ENCODE assay signal across 14 cellular contexts in the genomic region with DNA sequence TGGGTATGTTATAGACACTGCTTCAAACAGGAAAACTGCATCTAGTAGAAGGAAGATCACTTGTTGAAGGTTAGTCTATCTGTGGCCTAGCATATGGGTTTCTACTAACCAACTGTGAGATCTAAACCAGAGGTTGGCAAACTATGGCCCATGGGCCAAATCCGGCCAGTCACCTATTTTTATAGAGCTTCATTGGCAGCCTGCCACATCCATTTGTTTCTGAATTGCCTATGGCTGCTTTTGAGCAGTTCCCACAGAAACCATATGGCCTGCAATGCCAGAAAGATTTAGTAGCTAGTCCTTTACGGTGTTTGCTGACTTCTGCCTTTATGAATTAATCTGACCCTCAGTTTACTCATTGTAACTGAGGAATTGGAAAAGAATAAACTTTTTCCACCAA.
DNase-seq lines count a peak whose midpoint lies in the region; ATAC-seq and TF ChIP-seq lines count a peak whose summit lies in the region.
"Had no signal": no experiment of that assay in that cellular context is flagged by ENCODE, and none has a peak within 500 bp of the region (broad histone marks: within the 10 kb centered on the region; RNA-seq: fewer than 3 reads in every experiment).

No MANE protein-coding gene starts in this region.

- no peak overlapping the region for H2BK15ac ChIP-seq in H9 (ENCODE audit: low read depth, low read length)

- no peaks in the 10 kb centered on the region for H3K79me1 ChIP-seq in H9 (ENCODE audit: insufficient read depth, low read depth, low read length, poor library complexity, severe bottlenecking)

- H4K20me1 ChIP-seq in H9 (ENCODE audit: control insufficient read depth, insufficient read depth, insufficient read length), result no peaks in the 10 kb centered on the region

- TF ChIP-seq POLR2A in prostate gland (IDR thresholded peaks at IDR 0.05) (no peak), spleen (IDR thresholded peaks at IDR 0.05) (no peak)

- H3K23me2 ChIP-seq in H9 (ENCODE audit: insufficient read length, low read depth, low read length, poor library complexity, severe bottlenecking), result no peaks in the 10 kb centered on the region

- no peak overlapping the region for H3K56ac ChIP-seq in H9 (ENCODE audit: insufficient read length, low read depth, low read length)

- H3K27me3 ChIP-seq in prostate gland (replicated peaks; ENCODE audit: insufficient read depth) (no peaks in the 10 kb centered on the region), H9 (ENCODE audit: insufficient read depth, low read length) (no peaks in the 10 kb centered on the region), spleen (replicated peaks in 1 of 7) (no peaks in the 10 kb centered on the region)
- H3K27me3 ChIP-seq: body of pancreas, gastroesophageal sphincter had no signal

- no peak overlapping the region for H4K8ac ChIP-seq in H9 (replicated peaks; ENCODE audit: insufficient read length, low read depth, low read length)

- H2AFZ ChIP-seq in H9 (ENCODE audit: low read length), result no peak overlapping the region

- H4K91ac ChIP-seq in H9 (ENCODE audit: insufficient read length, low read depth, low read length), result no peak overlapping the region

- no peak overlapping the region for H2BK20ac ChIP-seq in H9 (ENCODE audit: low read depth, low read length, poor library complexity, severe bottlenecking)

- no peak overlapping the region for H2BK120ac ChIP-seq in H9 (ENCODE audit: low read depth, low read length, poor library complexity, severe bottlenecking)

- H3K4me3 Mint-ChIP-seq in H9, result no peak overlapping the region; a peak in 1 of 5 replicates
- H3K4me3 Mint-ChIP-seq: activated CD8-positive, alpha-beta memory T cell treated with anti-CD3 and anti-CD28 coated beads, Interleukin-2, amount 10 ng/mL, durations not matched to agents 7 days and 5 days had no signal

- peaks cover 28 to 33% of the 10 kb centered on the region in 2 experiments for H3K4me1 Mint-ChIP-seq in H9
- H3K4me1 Mint-ChIP-seq: activated CD8-positive, alpha-beta memory T cell treated with anti-CD3 and anti-CD28 coated beads, Interleukin-2, amount 10 ng/mL, durations not matched to agents 7 days and 5 days had no signal

- intact Hi-C loops in prostate gland (cut with DNase I), result no loop called here
- intact Hi-C loops in spleen (cut with DNase I; ENCODE audit: low total_unique reads), result no loop called here

- DNase-seq in NCI-H2171 treated with DMSO at 0.1 percent for 48 hours (lab: John Stamatoyannopoulos, UW) (peak; percentile 37), NCI-H2171 (lab: John Stamatoyannopoulos, UW) (no peak), LoVo (ENCODE audit: low spot score) (peak; percentile 19), prostate gland (ENCODE audit: low spot score) (peak; percentile 7), KBM-7 (no peak), H9 (no peak), spleen (no peak)
- DNase-seq: activated CD8-positive, alpha-beta memory T cell treated with anti-CD3 and anti-CD28 coated beads, Interleukin-2, amount 10 ng/mL, durations not matched to agents 7 days and 5 days; activated naive CD4-positive, alpha-beta T cell; body of pancreas; midbrain had no signal

- H2AK5ac ChIP-seq in H9 (ENCODE audit: insufficient read length, low read length), result no peak overlapping the region

- in situ Hi-C loops in KBM-7 (cut with MboI; ENCODE audit: low pct_unique_long_range_greater_than_20kb, low sequenced_read_pairs), result no loop called here

- no peak overlapping the region for H3K4me3 ChIP-seq in prostate gland
- H3K4me3 ChIP-seq in spleen, result no peak overlapping the region
- H3K4me3 ChIP-seq: body of pancreas, gastroesophageal sphincter had no signal

- no peak overlapping the region for H3T11ph ChIP-seq in H9 (ENCODE audit: low read length)

- TF ChIP-seq CTCF in prostate gland (IDR thresholded peaks at IDR 0.05) (no peak), H9 (conservative IDR thresholded peaks at IDR 0.05) (no peak), spleen (IDR thresholded peaks at IDR 0.05 in 8 of 11, conservative IDR thresholded peaks at IDR 0.05 in 3 of 11) (no peak)

- no peak overlapping the region for H3K18ac ChIP-seq in H9 (ENCODE audit: insufficient read length, low read depth, low read length)

- H2BK5ac ChIP-seq in H9 (ENCODE audit: insufficient read length, low read length), result no peak overlapping the region

- no peak overlapping the region; a peak in 1 of 7 replicates for H3K27ac Mint-ChIP-seq in H9
- H3K27ac Mint-ChIP-seq: activated CD8-positive, alpha-beta memory T cell treated with anti-CD3 and anti-CD28 coated beads, Interleukin-2, amount 10 ng/mL, durations not matched to agents 7 days and 5 days had no signal

- H3K79me2 ChIP-seq in H9 (ENCODE audit: insufficient read depth, low read length), result no peaks in the 10 kb centered on the region; the same call in 1 of the 2 replicates

- H3K9ac ChIP-seq in H9 (ENCODE audit: extremely low read depth, insufficient read length, low read length), result no peak overlapping the region

- 37% methylated on average over 2 of the region's 2 CpGs for WGBS in prostate gland
- no CpG with 5 or more reads among the region's 2 CpGs for WGBS in H9 (ENCODE audit: extremely low coverage, insufficient read length, low lambda C conversion rate)
- 65 to 82% (median 70%) methylated on average over 2 of the region's 2 CpGs for WGBS in spleen, 5 donors

- no peak overlapping the region for H3K14ac ChIP-seq in H9 (ENCODE audit: insufficient read depth, low read length)

- no peak overlapping the region for H4K5ac ChIP-seq in H9 (ENCODE audit: insufficient read length, low read depth, low read length)

- H3K9me3 Mint-ChIP-seq in H9, result peaks cover 20 to 30% of the 10 kb centered on the region in 2 experiments

- peaks cover 0 to under 1% (median 0%) of the 10 kb centered on the region in 3 experiments; a peak in 5 of 7 replicates for H3K36me3 Mint-ChIP-seq in H9 (ENCODE audit: insufficient read depth in 1 of 3, low read depth in 3 of 3)
- H3K36me3 Mint-ChIP-seq: activated CD8-positive, alpha-beta memory T cell treated with anti-CD3 and anti-CD28 coated beads, Interleukin-2, amount 10 ng/mL, durations not matched to agents 7 days and 5 days had no signal

- no peak overlapping the region for H3K27ac ChIP-seq in prostate gland
- no peak overlapping the region for H3K27ac ChIP-seq in H9 (ENCODE audit: insufficient read length, low read depth, low read length)
- H3K27ac ChIP-seq in spleen, result no peak overlapping the region
- H3K27ac ChIP-seq: body of pancreas, gastroesophageal sphincter, VCaP had no signal

- no peaks in the 10 kb centered on the region for H3K27me3 Mint-ChIP-seq in H9 (ENCODE audit: low read depth)
- H3K27me3 Mint-ChIP-seq: activated CD8-positive, alpha-beta memory T cell treated with anti-CD3 and anti-CD28 coated beads, Interleukin-2, amount 10 ng/mL, durations not matched to agents 7 days and 5 days had no signal

- H3K4me2 ChIP-seq in H9 (ENCODE audit: insufficient read depth, insufficient read length, low read length), result no peak overlapping the region

- H3K4me1 ChIP-seq in prostate gland (replicated peaks) (no peaks in the 10 kb centered on the region), H9 (ENCODE audit: insufficient read depth, low read length) (no peaks in the 10 kb centered on the region; the same call in 1 of the 2 replicates), spleen (no peaks in the 10 kb centered on the region)
- H3K4me1 ChIP-seq: body of pancreas, gastroesophageal sphincter had no signal

- no peak overlapping the region for H2BK12ac ChIP-seq in H9 (ENCODE audit: insufficient read length, low read depth, low read length)

- H3K36me3 ChIP-seq in prostate gland (no peaks in the 10 kb centered on the region), spleen (no peaks in the 10 kb centered on the region)
- H3K36me3 ChIP-seq: gastroesophageal sphincter had no signal

- H3K9me3 ChIP-seq in prostate gland (no peaks in the 10 kb centered on the region), H9 (ENCODE audit: control insufficient read depth, low read depth, low read length) (no peaks in the 10 kb centered on the region), spleen (no peaks in the 10 kb centered on the region)
- H3K9me3 ChIP-seq: body of pancreas, gastroesophageal sphincter had no signal

- ATAC-seq in SK-N-SH treated with all-trans-retinoic acid at 6 μM for 48 hours, result peak; percentile 59
- ATAC-seq: activated CD8-positive, alpha-beta memory T cell treated with anti-CD3 and anti-CD28 coated beads, Interleukin-2, amount 10 ng/mL, durations not matched to agents 7 days and 5 days; body of pancreas; gastroesophageal sphincter had no signal

- H3K4ac ChIP-seq in H9 (ENCODE audit: low read depth, low read length), result no peak overlapping the region

- no peak overlapping the region for H3K23ac ChIP-seq in H9 (ENCODE audit: insufficient read length, low read depth, low read length)

TF ChIP-seq in SK-N-SH treated with all-trans-retinoic acid at 6 μM for 48 hours, 23 proteins besides CTCF, POLR2A, EP300 and RAD21:
- TF ChIP-seq ZFP3 (CRISPR knock-in tag; IDR thresholded peaks at IDR 0.05) (no peak), ISL1 (CRISPR knock-in tag; IDR thresholded peaks at IDR 0.05) (no peak; the same call in 1 of the 2 replicates), ZC3H10 (CRISPR knock-in tag; IDR thresholded peaks at IDR 0.05) (no peak), OSR1 (CRISPR knock-in tag; IDR thresholded peaks at IDR 0.05) (no peak), PPARA (CRISPR knock-in tag; IDR thresholded peaks at IDR 0.05; ENCODE audit: borderline replicate concordance) (no peak), TCF4 (CRISPR knock-in tag; IDR thresholded peaks at IDR 0.05; ENCODE audit: borderline replicate concordance) (no peak), ZNF565 (CRISPR knock-in tag; conservative IDR thresholded peaks at IDR 0.05; ENCODE audit: low read depth) (no peak), BACH2 (CRISPR knock-in tag; IDR thresholded peaks at IDR 0.05; ENCODE audit: borderline replicate concordance) (no peak), ZFP30 (CRISPR knock-in tag; IDR thresholded peaks at IDR 0.05) (no peak), TOX (CRISPR knock-in tag; IDR thresholded peaks at IDR 0.05; ENCODE audit: borderline replicate concordance) (no peak)

Comparison
In these comparisons a context has a peak if more than half of its experiments do, and no peak if none do; other contexts are left out.
1. DNase-seq: peak in NCI-H2171 treated with DMSO at 0.1 percent for 48 hours (single experiment), LoVo (single experiment) and prostate gland (single experiment); none in NCI-H2171 (single experiment), KBM-7 (single experiment), H9 (single experiment) and spleen (single experiment).